Comparison of ENCODE assay signal across 8 cellular contexts in genomic region chr6:159982726-159983506, GRCh38. TPM values are rescaled to one million over a fixed set of nuclear protein-coding genes. Genes with fewer than 3 reads are reported as not detected.
A peak's percentile ranks its signal among the peaks of the same experiment; 100 is the strongest.
DNase-seq lines count a peak whose midpoint lies in the region; ATAC-seq, FAIRE-seq and TF ChIP-seq lines count a peak whose summit lies in the region.

No MANE protein-coding gene starts in this region.

- TF ChIP-seq POLR2A in endothelial cell of umbilical vein (IDR thresholded peaks at IDR 0.05; ENCODE audit: low read depth, low read length): no peak
- no peak for TF ChIP-seq POLR2A in GM12892 (IDR thresholded peaks at IDR 0.05; ENCODE audit: low read depth, low read length)

- peaks cover 30% of the 10 kb centered on the region for H3K4me1 ChIP-seq in endothelial cell of umbilical vein (ENCODE audit: control insufficient read depth, extremely low read depth, insufficient read depth, low read length)

- DNase-seq in activated CD4-positive, alpha-beta T cell treated with anti-CD3 and anti-CD28 coated beads, Interleukin-2, amount 10 ng/mL, durations not matched to agents 24 days and 14 days: peak; percentile 68
- no peak for DNase-seq in activated CD4-positive, alpha-beta T cell treated with anti-CD3 and anti-CD28 coated beads, Interleukin-2, amount 50 U/mL, for 4 hours
- DNase-seq in NOMO-1 treated with dmso at 0.1 percent for 144 hours (lab: John Stamatoyannopoulos, UW; ENCODE audit: unreplicated experiment): peak; percentile 30
- peak; percentile 49 for DNase-seq in endothelial cell of umbilical vein (ENCODE audit: low read depth, low spot score)
- DNase-seq in stimulated activated naive CD8-positive, alpha-beta T cell treated with anti-CD3 and anti-CD28 coated beads, Interleukin-15, amount 100 ng/mL, for 72 hours: peak in 1 of 2 donors; percentile 72
- DNase-seq in GM12892 (ENCODE audit: insufficient read length): no peak

- H3K27me3 ChIP-seq in endothelial cell of umbilical vein (ENCODE audit: control insufficient read depth in 2 of 2, insufficient read depth in 2 of 2, low read length in 2 of 2): peaks cover 14 to 17% of the 10 kb centered on the region in 2 experiments

- no peaks in the 10 kb centered on the region for H3K27me3 Mint-ChIP-seq in activated CD4-positive, alpha-beta T cell treated with anti-CD3 and anti-CD28 coated beads, Interleukin-2, amount 10 ng/mL, durations not matched to agents 24 days and 14 days
- no peaks in the 10 kb centered on the region for H3K27me3 Mint-ChIP-seq in stimulated activated naive CD8-positive, alpha-beta T cell treated with anti-CD3 and anti-CD28 coated beads, Interleukin-15, amount 100 ng/mL, for 72 hours
- H3K27me3 Mint-ChIP-seq in stimulated activated memory B cell treated with anti-CD40 and anti-IgM and Interleukin-4, amounts not matched to agents 10 μg/mL and 1 μg/mL and 100 μg/mL, for 72 hours: no peaks in the 10 kb centered on the region

- no peak overlapping the region for H3K4me2 ChIP-seq in endothelial cell of umbilical vein (ENCODE audit: insufficient read depth, low read length)

- H3K36me3 Mint-ChIP-seq in activated CD4-positive, alpha-beta T cell treated with anti-CD3 and anti-CD28 coated beads, Interleukin-2, amount 10 ng/mL, durations not matched to agents 24 days and 14 days (ENCODE audit: low read depth): peaks cover 11% of the 10 kb centered on the region
- peaks cover 9% of the 10 kb centered on the region for H3K36me3 Mint-ChIP-seq in stimulated activated memory B cell treated with anti-CD40 and anti-IgM and Interleukin-4, amounts not matched to agents 10 μg/mL and 1 μg/mL and 100 μg/mL, for 72 hours

- intact Hi-C loops in activated CD4-positive, alpha-beta T cell treated with anti-CD3 and anti-CD28 coated beads, Interleukin-2, amount 10 ng/mL, durations not matched to agents 24 days and 14 days (cut with micrococcal nuclease): loop anchor here (1.0 kb wide), 1 partner anchor 9 kb away; no protein-coding TSS in a partner anchor
- intact Hi-C loops in endothelial cell of umbilical vein (cut with micrococcal nuclease): loop anchor here (5.0 kb wide), 3 partner anchors 59 to 291 kb away; partner anchors contain the start of genes SOD2 and TCP1

- H3K27ac Mint-ChIP-seq in activated CD4-positive, alpha-beta T cell treated with anti-CD3 and anti-CD28 coated beads, Interleukin-2, amount 10 ng/mL, durations not matched to agents 24 days and 14 days: peak overlapping the region; percentile 92
- H3K27ac Mint-ChIP-seq in stimulated activated naive CD8-positive, alpha-beta T cell treated with anti-CD3 and anti-CD28 coated beads, Interleukin-15, amount 100 ng/mL, for 72 hours: peak overlapping the region in 1 of 2 donors; percentile 98
- H3K27ac Mint-ChIP-seq in stimulated activated memory B cell treated with anti-CD40 and anti-IgM and Interleukin-4, amounts not matched to agents 10 μg/mL and 1 μg/mL and 100 μg/mL, for 72 hours: no peak overlapping the region

- H3K9me3 Mint-ChIP-seq in activated CD4-positive, alpha-beta T cell treated with anti-CD3 and anti-CD28 coated beads, Interleukin-2, amount 10 ng/mL, durations not matched to agents 24 days and 14 days: no peaks in the 10 kb centered on the region
- no peaks in the 10 kb centered on the region for H3K9me3 Mint-ChIP-seq in stimulated activated naive CD8-positive, alpha-beta T cell treated with anti-CD3 and anti-CD28 coated beads, Interleukin-15, amount 100 ng/mL, for 72 hours
- H3K9me3 Mint-ChIP-seq in stimulated activated memory B cell treated with anti-CD40 and anti-IgM and Interleukin-4, amounts not matched to agents 10 μg/mL and 1 μg/mL and 100 μg/mL, for 72 hours: peaks cover 3% of the 10 kb centered on the region

- H3K36me3 ChIP-seq in endothelial cell of umbilical vein (ENCODE audit: control insufficient read depth in 2 of 2, extremely low read depth in 1 of 2, insufficient read depth in 2 of 2, low read length in 2 of 2): no peaks in the 10 kb centered on the region

- H4K20me1 ChIP-seq in endothelial cell of umbilical vein (replicated peaks; ENCODE audit: control insufficient read depth, extremely low read depth, insufficient read depth, low read length): peaks cover 11% of the 10 kb centered on the region

- FAIRE-seq in endothelial cell of umbilical vein (lab: Jason Lieb, UNC): no peak
- FAIRE-seq in GM12892 (lab: Jason Lieb, UNC): no peak

- ATAC-seq in stimulated activated naive CD8-positive, alpha-beta T cell treated with anti-CD3 and anti-CD28 coated beads, Interleukin-15, amount 100 ng/mL, for 72 hours: peak; percentile 46
- ATAC-seq in stimulated activated memory B cell treated with anti-CD40 and anti-IgM and Interleukin-4, amounts not matched to agents 10 μg/mL and 1 μg/mL and 100 μg/mL, for 72 hours: no peak
- no peak for ATAC-seq in HG03196 (IDR thresholded peaks at IDR 0.05; ENCODE audit: unreplicated experiment)

- no peaks in the 10 kb centered on the region for H3K9me3 ChIP-seq in endothelial cell of umbilical vein (replicated peaks; ENCODE audit: control insufficient read depth, insufficient read depth, low read length)

- no peaks in the 10 kb centered on the region for H3K9me1 ChIP-seq in endothelial cell of umbilical vein (replicated peaks; ENCODE audit: control insufficient read depth, extremely low read depth, insufficient read depth, low read length)

- no peak for TF ChIP-seq CTCF in endothelial cell of umbilical vein (IDR thresholded peaks at IDR 0.05; ENCODE audit: extremely low read depth in 1 of 2, insufficient read depth in 1 of 2, low read depth in 1 of 2, low read length in 2 of 2)

- no TSS peak for BruUV-seq in endothelial cell of umbilical vein (replicated peaks; lab: Mats Ljungman, UMichigan)

- H3K4me3 ChIP-seq in endothelial cell of umbilical vein (replicated peaks in 1 of 3; ENCODE audit: insufficient read depth in 1 of 3, low read depth in 1 of 3, low read length in 3 of 3): no peak overlapping the region

- POLR2A ChIA-PET in endothelial cell of umbilical vein (lab: Charles Lee): no interaction called here

- H3K4me1 Mint-ChIP-seq in activated CD4-positive, alpha-beta T cell treated with anti-CD3 and anti-CD28 coated beads, Interleukin-2, amount 10 ng/mL, durations not matched to agents 24 days and 14 days: peaks cover 70% of the 10 kb centered on the region
- peaks cover 93% of the 10 kb centered on the region for H3K4me1 Mint-ChIP-seq in stimulated activated naive CD8-positive, alpha-beta T cell treated with anti-CD3 and anti-CD28 coated beads, Interleukin-15, amount 100 ng/mL, for 72 hours
- H3K4me1 Mint-ChIP-seq in stimulated activated memory B cell treated with anti-CD40 and anti-IgM and Interleukin-4, amounts not matched to agents 10 μg/mL and 1 μg/mL and 100 μg/mL, for 72 hours: peaks cover 77% of the 10 kb centered on the region

- dilution Hi-C loops in endothelial cell of umbilical vein (cut with MboI; ENCODE audit: extremely low pct_ligation_motif_present, low sequenced_read_pairs): no loop called here

- H2AFZ ChIP-seq in endothelial cell of umbilical vein (ENCODE audit: low read depth, low read length): no peak overlapping the region

- H3K4me3 Mint-ChIP-seq in activated CD4-positive, alpha-beta T cell treated with anti-CD3 and anti-CD28 coated beads, Interleukin-2, amount 10 ng/mL, durations not matched to agents 24 days and 14 days: peak overlapping the region; percentile 77
- peak overlapping the region; percentile 88 to 93 for H3K4me3 Mint-ChIP-seq in stimulated activated naive CD8-positive, alpha-beta T cell treated with anti-CD3 and anti-CD28 coated beads, Interleukin-15, amount 100 ng/mL, for 72 hours
- H3K4me3 Mint-ChIP-seq in stimulated activated memory B cell treated with anti-CD40 and anti-IgM and Interleukin-4, amounts not matched to agents 10 μg/mL and 1 μg/mL and 100 μg/mL, for 72 hours: no peak overlapping the region

- no peak overlapping the region for H3K27ac ChIP-seq in endothelial cell of umbilical vein (ENCODE audit: insufficient read depth, low read depth, low read length)

- H3K79me2 ChIP-seq in endothelial cell of umbilical vein (ENCODE audit: control insufficient read depth, insufficient read depth, low read length): no peaks in the 10 kb centered on the region

- CTCF ChIA-PET in endothelial cell of umbilical vein (lab: Charles Lee): interaction anchor here (1.3 to 2.1 kb wide), 5 partner anchors 9 to 119 kb away, joined by 3 to 9 read pairs (median 4); partner anchors contain the start of gene IGF2R

- H3K9ac ChIP-seq in endothelial cell of umbilical vein (replicated peaks; ENCODE audit: extremely low read depth, insufficient read depth, low read length): no peak overlapping the region

TF ChIP-seq in endothelial cell of umbilical vein, 7 proteins besides CTCF, POLR2A, EP300 and RAD21:
- TF ChIP-seq JUN (IDR thresholded peaks at IDR 0.05; ENCODE audit: borderline replicate concordance, insufficient read depth, insufficient read length, low read depth) (no peak), EZH2 (IDR thresholded peaks at IDR 0.05; ENCODE audit: borderline replicate concordance, low read depth, low read length, severe bottlenecking) (no peak), FOS (IDR thresholded peaks at IDR 0.05; ENCODE audit: borderline replicate concordance, insufficient read depth, low read length) (no peak)

RNA-seq across cellular contexts. Expression of gene IGF2R, which starts 14.0 kb away (rescaled TPM):
- total RNA-seq in activated CD4-positive, alpha-beta T cell treated with anti-CD3 and anti-CD28 coated beads, Interleukin-2, amount 10 ng/mL, durations not matched to agents 24 days and 14 days: 75.1 and 77.9 TPM in 2 replicates
- 59.7 and 60.2 TPM in 2 replicates for total RNA-seq in endothelial cell of umbilical vein
- polyA plus RNA-seq in endothelial cell of umbilical vein: 11.3 and 16.3 TPM in 2 replicates
- 16.8 and 16.9 TPM in 2 replicates for polyA plus RNA-seq in endothelial cell of umbilical vein (2011; cell fraction: cytosol; rRNA removed)
- polyA plus RNA-seq in endothelial cell of umbilical vein (2011; cell fraction: nucleus; rRNA removed): 29.3 and 33.9 TPM in 2 replicates
- polyA plus RNA-seq in endothelial cell of umbilical vein (2012): 35.0 and 39.8 TPM in 2 replicates
- 86.9 and 104 TPM in 2 replicates for polyA minus RNA-seq in endothelial cell of umbilical vein
- polyA minus RNA-seq in endothelial cell of umbilical vein (2011; cell fraction: cytosol; rRNA and poly(A)+ RNA removed): 14.3 TPM
- polyA minus RNA-seq in endothelial cell of umbilical vein (2011; cell fraction: nucleus; rRNA and poly(A)+ RNA removed): 71.1 and 81.1 TPM in 2 replicates
- polyA plus RNA-seq in GM12892 (2012; ENCODE audit: missing spikeins): 20.1 TPM

Comparison
In these comparisons a context has a peak if more than half of its experiments do, and no peak if none do; other contexts are left out.
1. DNase-seq: peak in activated CD4-positive, alpha-beta T cell treated with anti-CD3 and anti-CD28 coated beads, Interleukin-2, amount 10 ng/mL, durations not matched to agents 24 days and 14 days (single experiment), NOMO-1 treated with dmso at 0.1 percent for 144 hours (single experiment) and endothelial cell of umbilical vein (single experiment); none in activated CD4-positive, alpha-beta T cell treated with anti-CD3 and anti-CD28 coated beads, Interleukin-2, amount 50 U/mL, for 4 hours (0 of 2) and GM12892 (single experiment).